ENCODE assay signal across 8 cellular contexts in genomic region chr3:48446425-48447193, GRCh38. TPM values are rescaled to one million over a fixed set of nuclear protein-coding genes. Genes with fewer than 3 reads are reported as not detected.
DNase-seq lines count a peak whose midpoint lies in the region; ATAC-seq and TF ChIP-seq lines count a peak whose summit lies in the region.

Gene ATRIP, plus strand, starts transcription at chr3:48446737. Its CDS starts 109 bp downstream, at chr3:48446846.

- peaks cover 42% of the 10 kb centered on the region for H3K4me1 Mint-ChIP-seq in activated CD4-positive, alpha-beta T cell treated with anti-CD3 and anti-CD28 coated beads for 36 hours
- peaks cover 40% of the 10 kb centered on the region for H3K4me1 Mint-ChIP-seq in chondrocyte (ENCODE audit: low read depth)

- POLR2A ChIA-PET in activated CD4-positive, alpha-beta T cell treated with anti-CD3 and anti-CD28 coated beads for 36 hours (lab: Charles Lee), result interaction anchor here (0.6 to 1.6 kb wide), 4 partner anchors 11 to 475 kb away, joined by 3 to 7 read pairs (median 4); partner anchors contain the start of gene PFKFB4

- H3K27ac Mint-ChIP-seq in activated CD4-positive, alpha-beta T cell treated with anti-CD3 and anti-CD28 coated beads for 36 hours, result peak within 1 kb of the TSS; percentile 79
- peak within 1 kb of the TSS; percentile 95 for H3K27ac Mint-ChIP-seq in chondrocyte (ENCODE audit: unreplicated experiment)

- DNase-seq in AG08395 (ENCODE audit: low spot score) (peak; percentile 95), NCI-H510A (lab: John Stamatoyannopoulos, UW) (peak; percentile 77), chondrocyte (ENCODE audit: low spot score) (peak; percentile 97), kidney tubule cell (ENCODE audit: low spot score) (peak; percentile 90)
- DNase-seq in activated CD4-positive, alpha-beta T cell treated with anti-CD3 and anti-CD28 coated beads for 36 hours, result peak; percentile 91
- peak; percentile 46 to 76 for DNase-seq in stimulated activated CD4-positive, alpha-beta T cell treated with anti-CD3 and anti-CD28 coated beads, Interleukin-1b, Interleukin-23, amount 100 ng/mL, for 1 hour (ENCODE audit: low read depth in 2 of 2)

- ATAC-seq in GM18909 (IDR thresholded peaks at IDR 0.05; ENCODE audit: poor library complexity, unreplicated experiment) (peak; percentile 87), HG03159 (IDR thresholded peaks at IDR 0.05; ENCODE audit: unreplicated experiment) (peak; percentile 85)
- ATAC-seq in activated CD4-positive, alpha-beta T cell treated with anti-CD3 and anti-CD28 coated beads for 36 hours, result peak; percentile 98

- H3K4me3 Mint-ChIP-seq in activated CD4-positive, alpha-beta T cell treated with anti-CD3 and anti-CD28 coated beads for 36 hours, result peak within 1 kb of the TSS; percentile 83
- H3K4me3 Mint-ChIP-seq in chondrocyte (ENCODE audit: unreplicated experiment), result peak within 1 kb of the TSS; percentile 94

- intact Hi-C loops in activated CD4-positive, alpha-beta T cell treated with anti-CD3 and anti-CD28 coated beads for 36 hours (cut with DNase I, micrococcal nuclease), result loop anchor here (1.0 to 10.0 kb wide), 11 partner anchors 20 to 270 kb away; partner anchors contain the start of genes SHISA5 (in 2 of the 2), IP6K2 (in 1 of the 2), PFKFB4 (in 1 of the 2) and UQCRC1 (in 1 of the 2)

- CTCF ChIA-PET in activated CD4-positive, alpha-beta T cell treated with anti-CD3 and anti-CD28 coated beads for 36 hours (lab: Charles Lee), result interaction anchor here (0.5 to 5.4 kb wide), 11 partner anchors 10 to 291 kb away, joined by 3 to 67 read pairs (median 3); no protein-coding TSS in a partner anchor

- H3K36me3 Mint-ChIP-seq in activated CD4-positive, alpha-beta T cell treated with anti-CD3 and anti-CD28 coated beads for 36 hours (ENCODE audit: low read depth), result peaks cover 35% of the 10 kb centered on the region
- peaks cover 12% of the 10 kb centered on the region for H3K36me3 Mint-ChIP-seq in chondrocyte (ENCODE audit: low read depth)

- no peaks in the 10 kb centered on the region for H3K27me3 Mint-ChIP-seq in activated CD4-positive, alpha-beta T cell treated with anti-CD3 and anti-CD28 coated beads for 36 hours
- H3K27me3 Mint-ChIP-seq in chondrocyte (ENCODE audit: low read depth), result no peaks in the 10 kb centered on the region

- TF ChIP-seq CTCF in chondrocyte (IDR thresholded peaks at IDR 0.05), result peak; percentile 30

- H3K9me3 Mint-ChIP-seq in activated CD4-positive, alpha-beta T cell treated with anti-CD3 and anti-CD28 coated beads for 36 hours (ENCODE audit: low read depth), result no peaks in the 10 kb centered on the region
- no peaks in the 10 kb centered on the region for H3K9me3 Mint-ChIP-seq in chondrocyte (ENCODE audit: low read depth)

RNA-seq across cellular contexts. Expression of gene ATRIP, which starts in this region (rescaled TPM):
- total RNA-seq in activated CD4-positive, alpha-beta T cell treated with anti-CD3 and anti-CD28 coated beads for 36 hours, result 10 to 100 TPM; 16.8 to 21.0 TPM
- total RNA-seq in chondrocyte, result 8.7 to 10.7 TPM (median 8.8 TPM) in 3 replicates

Comparison
In these comparisons a context has a peak if more than half of its experiments do, and no peak if none do; other contexts are left out.
1. Peak in every context shown above with its lines: DNase-seq and ATAC-seq.